ENCODE assay signal across 21 cellular contexts in the genomic region with DNA sequence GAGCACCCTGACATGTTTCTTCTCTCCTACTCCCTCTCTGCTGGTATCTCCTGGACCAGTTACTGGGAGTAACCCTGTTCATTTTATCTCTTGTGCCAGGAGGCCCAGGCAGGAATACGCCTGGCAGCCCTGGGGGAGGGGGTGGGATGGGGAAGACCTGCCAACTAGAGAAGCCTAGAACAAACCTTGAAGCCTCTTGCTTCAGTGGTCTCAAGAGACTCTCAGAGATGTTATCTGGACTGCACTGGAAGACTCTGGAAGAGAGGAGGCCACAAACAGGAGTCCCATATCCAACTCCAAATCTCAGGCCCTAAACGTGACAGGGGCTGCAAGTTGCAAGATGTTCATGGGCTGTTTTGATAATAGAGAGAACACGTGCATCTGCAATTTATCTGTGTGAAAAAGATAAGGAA. TPM values are rescaled to one million over a fixed set of nuclear protein-coding genes. Genes with fewer than 3 reads are reported as not detected.
"Had no signal": no experiment of that assay in that cellular context is flagged by ENCODE, and none has a peak within 500 bp of the region (broad histone marks: within the 10 kb centered on the region; RNA-seq: fewer than 3 reads in every experiment).

A gene (minus strand): TSS at position 28 of the 413 bp plus-strand sequence. CDS start 193 bp downstream, outside the sequence.

- ATAC-seq: psoas muscle; sciatic nerve; stimulated activated memory B cell treated with anti-CD40 and anti-IgM and Interleukin-4, amounts not matched to agents 10 μg/mL and 1 μg/mL and 100 μg/mL, for 72 hours; T-cell; upper lobe of right lung had no signal

- H3K9me3 Mint-ChIP-seq: stimulated activated memory B cell treated with anti-CD40 and anti-IgM and Interleukin-4, amounts not matched to agents 10 μg/mL and 1 μg/mL and 100 μg/mL, for 72 hours; T-cell had no signal

- H3K4me3 Mint-ChIP-seq: dendritic cell treated with granulocyte-macrophage colony-stimulating factor and Interleukin-4, amounts not matched to agents 40 ng/mL and 50 ng/mL, for 4 days; stimulated activated memory B cell treated with anti-CD40 and anti-IgM and Interleukin-4, amounts not matched to agents 10 μg/mL and 1 μg/mL and 100 μg/mL, for 72 hours; T-cell had no signal

- H3K36me3 Mint-ChIP-seq: stimulated activated memory B cell treated with anti-CD40 and anti-IgM and Interleukin-4, amounts not matched to agents 10 μg/mL and 1 μg/mL and 100 μg/mL, for 72 hours; T-cell had no signal

- H3K27ac Mint-ChIP-seq: dendritic cell treated with granulocyte-macrophage colony-stimulating factor and Interleukin-4, amounts not matched to agents 40 ng/mL and 50 ng/mL, for 4 days; stimulated activated memory B cell treated with anti-CD40 and anti-IgM and Interleukin-4, amounts not matched to agents 10 μg/mL and 1 μg/mL and 100 μg/mL, for 72 hours; T-cell had no signal

- DNase-seq: activated CD4-positive, alpha-beta T cell treated with anti-CD3 and anti-CD28 coated beads for 1 hour; activated CD8-positive, alpha-beta memory T cell treated with anti-CD3 and anti-CD28 coated beads for 24 hours; activated CD8-positive, alpha-beta memory T cell treated with anti-CD3 and anti-CD28 coated beads, Interleukin-2, amount 50 U/mL, for 48 hours; activated effector memory CD4-positive, alpha-beta T cell treated with anti-CD3 and anti-CD28 coated beads, Interleukin-2, amount 50 U/mL, for 16 hours; activated naive CD4-positive, alpha-beta T cell treated with anti-CD3 and anti-CD28 coated beads, Interleukin-2, amount 50 U/mL, for 16 hours; activated T-cell treated with anti-CD3 and anti-CD28 coated beads, Interleukin-2, amount 50 U/mL, for 48 hours; effector memory CD4-positive, alpha-beta T cell; hippocampal formation; islet precursor cell; mammary epithelial cell; ovary; psoas muscle; stimulated activated CD4-positive, alpha-beta T cell treated with anti-CD3 and anti-CD28 coated beads, Interleukin-4, amount 100 ng/mL, for 24 hours; T-cell; T1000; upper lobe of right lung; WERI-Rb-1 had no signal

RNA-seq across cellular contexts. Expression of the gene that starts here (rescaled TPM):
- polyA plus RNA-seq: endothelial cell of umbilical vein, mammary epithelial cell, ovary, psoas muscle had no signal
